ENCODE assay signal across 8 cellular contexts in the genomic region with DNA sequence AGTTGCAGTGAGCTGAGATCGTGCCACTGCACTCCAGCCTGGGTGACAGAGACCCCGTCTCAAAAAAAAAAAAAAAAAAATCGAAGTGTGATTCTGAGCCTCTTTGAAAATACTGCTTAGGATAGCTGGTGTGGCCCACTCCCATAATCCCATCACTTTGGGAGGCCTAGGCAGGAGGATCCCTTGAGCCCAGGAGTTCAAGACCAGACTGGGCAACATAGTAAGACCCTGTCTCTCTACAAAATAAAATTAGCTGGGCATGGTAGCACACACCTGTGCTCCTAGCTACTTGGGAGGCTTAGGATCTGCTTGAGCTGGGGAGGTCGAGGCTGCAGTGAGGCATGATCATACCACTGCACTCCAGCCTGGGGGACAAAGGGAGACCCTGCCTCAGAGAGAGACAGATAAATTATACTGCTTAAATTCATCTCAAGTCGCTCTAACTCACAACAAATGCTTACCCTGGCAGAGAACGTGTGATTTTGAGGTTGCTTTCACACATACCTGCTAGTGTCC. TPM values are rescaled to one million over a fixed set of nuclear protein-coding genes. Genes with fewer than 3 reads are reported as not detected.
A peak's percentile ranks its signal among the peaks of the same experiment; 100 is the strongest.
DNase-seq lines count a peak whose midpoint lies in the region; ATAC-seq and TF ChIP-seq lines count a peak whose summit lies in the region.

No MANE protein-coding gene starts in this region.

- no peak for ATAC-seq in SK-N-SH treated with all-trans-retinoic acid at 6 μM for 48 hours

- H3K4me2 ChIP-seq in SK-N-SH (peak overlapping the region; percentile 91), mesendoderm (ENCODE audit: low read length) (no peak overlapping the region)

- H3K79me1 ChIP-seq in mesendoderm (ENCODE audit: low read length), result no peaks in the 10 kb centered on the region

- H3K27me3 Mint-ChIP-seq in activated T-helper 1 cell treated with anti-CD3 and anti-CD28 coated beads, Interleukin-12 subunit alpha, Interleukin-12 subunit beta, Interleukin-2, Interleukin-4 antibody, amounts not matched to agents 30 ng/mL and 10 ng/mL and 1 ng/mL, durations not matched to agents 14 hours and 24 hours and 36 hours (ENCODE audit: insufficient read depth), result peaks cover 7% of the 10 kb centered on the region
- peaks cover 0 to 2% (median 1%) of the 10 kb centered on the region in 3 donors for H3K27me3 Mint-ChIP-seq in immature natural killer cell (ENCODE audit: low read depth in 3 of 3)

- H3K4me1 Mint-ChIP-seq in activated T-helper 1 cell treated with anti-CD3 and anti-CD28 coated beads, Interleukin-12 subunit alpha, Interleukin-12 subunit beta, Interleukin-2, Interleukin-4 antibody, amounts not matched to agents 30 ng/mL and 10 ng/mL and 1 ng/mL, durations not matched to agents 14 hours and 24 hours and 36 hours (ENCODE audit: low read depth), result peaks cover 26% of the 10 kb centered on the region
- H3K4me1 Mint-ChIP-seq in immature natural killer cell, result peaks cover 11 to 25% of the 10 kb centered on the region in 2 donors

- no peak overlapping the region for H4K5ac ChIP-seq in mesendoderm (ENCODE audit: low read length)

- peak overlapping the region; percentile 85 for H3K4me3 Mint-ChIP-seq in activated T-helper 1 cell treated with anti-CD3 and anti-CD28 coated beads, Interleukin-12 subunit alpha, Interleukin-12 subunit beta, Interleukin-2, Interleukin-4 antibody, amounts not matched to agents 30 ng/mL and 10 ng/mL and 1 ng/mL, durations not matched to agents 14 hours and 24 hours and 36 hours
- H3K4me3 Mint-ChIP-seq in immature natural killer cell, result peak overlapping the region; percentile 77 to 93 (median 92)

- H3K9me2 ChIP-seq in SK-N-SH, result no peaks in the 10 kb centered on the region

- peak overlapping the region; percentile 95 for H3K9ac ChIP-seq in SK-N-SH
- H3K9ac ChIP-seq in mesendoderm (ENCODE audit: low read length), result no peak overlapping the region

- H3K27me3 ChIP-seq in SK-N-SH (ENCODE audit: insufficient read depth) (no peaks in the 10 kb centered on the region), stomach (no peaks in the 10 kb centered on the region), mesendoderm (ENCODE audit: insufficient read depth, low read length, poor library complexity) (peaks cover 12% of the 10 kb centered on the region)

- H3K4me1 ChIP-seq in SK-N-SH (ENCODE audit: control insufficient read depth in 1 of 2, insufficient read depth in 2 of 2, low read depth in 1 of 2, low read length in 1 of 2), result peaks cover 5% of the 10 kb centered on the region in 2 experiments; a peak in 1 of 4 replicates
- peaks cover 0 to 25% (median 10%) of the 10 kb centered on the region in 4 donors for H3K4me1 ChIP-seq in stomach
- no peaks in the 10 kb centered on the region for H3K4me1 ChIP-seq in mesendoderm (ENCODE audit: control insufficient read depth, low read depth, low read length)

- peak overlapping the region; percentile 98 for H2AFZ ChIP-seq in SK-N-SH (ENCODE audit: low read depth)

- DNase-seq in SK-N-SH (no peak), immature natural killer cell (no peak), stomach (no peak), HPDE6-E6E7 (ENCODE audit: extremely low spot score) (no peak), H4 (ENCODE audit: low spot score) (no peak), mesendoderm (no peak)
- DNase-seq in activated T-helper 1 cell treated with anti-CD3 and anti-CD28 coated beads, Interleukin-12 subunit alpha, Interleukin-12 subunit beta, Interleukin-2, Interleukin-4 antibody, amounts not matched to agents 30 ng/mL and 10 ng/mL and 1 ng/mL, durations not matched to agents 14 hours and 24 hours and 36 hours (ENCODE audit: low spot score), result no peak

- no peak overlapping the region for H3K18ac ChIP-seq in mesendoderm (ENCODE audit: low read length)

- no peak overlapping the region for H2BK15ac ChIP-seq in mesendoderm (replicated peaks; ENCODE audit: low read depth)

- H3K27ac ChIP-seq in SK-N-SH (ENCODE audit: low read depth in 2 of 2, low read length in 1 of 2), result no peak overlapping the region; a peak in 1 of 4 replicates
- H3K27ac ChIP-seq in stomach, result peak overlapping the region in 4 of 5 donors; percentile 56 to 94 (median 89)
- no peak overlapping the region for H3K27ac ChIP-seq in mesendoderm (ENCODE audit: low read depth, low read length)

- H3F3A ChIP-seq in SK-N-SH (replicated peaks; ENCODE audit: insufficient read depth), result no peaks in the 10 kb centered on the region

- no peak for TF ChIP-seq CTCF in SK-N-SH (IDR thresholded peaks at IDR 0.05)
- no peak for TF ChIP-seq CTCF in stomach (IDR thresholded peaks at IDR 0.05)

- no peak overlapping the region for H3K4ac ChIP-seq in mesendoderm (ENCODE audit: low read depth, low read length)

- H3K27ac Mint-ChIP-seq in activated T-helper 1 cell treated with anti-CD3 and anti-CD28 coated beads, Interleukin-12 subunit alpha, Interleukin-12 subunit beta, Interleukin-2, Interleukin-4 antibody, amounts not matched to agents 30 ng/mL and 10 ng/mL and 1 ng/mL, durations not matched to agents 14 hours and 24 hours and 36 hours, result peak overlapping the region; percentile 87
- H3K27ac Mint-ChIP-seq in immature natural killer cell, result peak overlapping the region in 4 of 6 donors; percentile 75 to 86 (median 84)

- CTCF ChIA-PET in SK-N-SH (lab: Yijun Ruan, JAX), result interaction anchor here (0.7 to 7.0 kb wide), 35 partner anchors 10 to 322 kb away, joined by 3 to 133 read pairs (median 5); a partner anchor contains a TSS

- H4K20me1 ChIP-seq in SK-N-SH (ENCODE audit: insufficient read depth), result no peaks in the 10 kb centered on the region

- TF ChIP-seq EP300 in SK-N-SH (IDR thresholded peaks at IDR 0.05; ENCODE audit: borderline replicate concordance in 1 of 2, low read depth in 1 of 2, low read length in 1 of 2) (no peak), stomach (IDR thresholded peaks at IDR 0.05) (no peak)

- no peak for TF ChIP-seq POLR2A in stomach (IDR thresholded peaks at IDR 0.05)

- H3K9me3 Mint-ChIP-seq in activated T-helper 1 cell treated with anti-CD3 and anti-CD28 coated beads, Interleukin-12 subunit alpha, Interleukin-12 subunit beta, Interleukin-2, Interleukin-4 antibody, amounts not matched to agents 30 ng/mL and 10 ng/mL and 1 ng/mL, durations not matched to agents 14 hours and 24 hours and 36 hours, result no peaks in the 10 kb centered on the region
- H3K9me3 Mint-ChIP-seq in immature natural killer cell, result no peaks in the 10 kb centered on the region

- H2AK5ac ChIP-seq in mesendoderm (ENCODE audit: low read length), result no peak overlapping the region

- H4K8ac ChIP-seq in mesendoderm (ENCODE audit: low read depth, low read length), result no peak overlapping the region

- H3K36me3 ChIP-seq in SK-N-SH (replicated peaks in 1 of 2; ENCODE audit: control insufficient read depth in 1 of 2, insufficient read depth in 2 of 2, low read length in 1 of 2) (no peaks in the 10 kb centered on the region), stomach (no peaks in the 10 kb centered on the region), mesendoderm (ENCODE audit: control insufficient read depth, insufficient read depth, low read length) (no peaks in the 10 kb centered on the region)

- H2BK5ac ChIP-seq in mesendoderm (ENCODE audit: low read length), result no peak overlapping the region

- H3K4me3 ChIP-seq in SK-N-SH (ENCODE audit: low read depth in 2 of 2, low read length in 1 of 2), result peak overlapping the region; percentile 55 to 91
- peak overlapping the region; percentile 68 to 89 (median 77) for H3K4me3 ChIP-seq in stomach
- no peak overlapping the region for H3K4me3 ChIP-seq in mesendoderm (ENCODE audit: low read length)

- POLR2A ChIA-PET in SK-N-SH (lab: Yijun Ruan, JAX), result interaction anchor here (0.7 kb wide), 1 partner anchor 128 kb away, joined by 3 read pairs; no protein-coding TSS in a partner anchor

- WGBS in SK-N-SH (ENCODE audit: low lambda C conversion rate), result 46% methylated on average over 6 of the region's 6 CpGs
- WGBS in stomach, 5 donors, result 40 to 73% (median 47%) methylated on average over 4 to 6 of the region's 6 CpGs
- no CpG with 5 or more reads among the region's 6 CpGs for WGBS in mesendoderm (ENCODE audit: extremely low coverage, insufficient coverage, low lambda C conversion rate)

- H3K9me3 ChIP-seq in SK-N-SH (no peaks in the 10 kb centered on the region), stomach (no peaks in the 10 kb centered on the region)

- intact Hi-C loops in activated T-helper 1 cell treated with anti-CD3 and anti-CD28 coated beads, Interleukin-12 subunit alpha, Interleukin-12 subunit beta, Interleukin-2, Interleukin-4 antibody, amounts not matched to agents 30 ng/mL and 10 ng/mL and 1 ng/mL, durations not matched to agents 14 hours and 24 hours and 36 hours (cut with micrococcal nuclease), result loop anchor here (1.0 to 10.0 kb wide), 5 partner anchors 53 to 1291 kb away; no protein-coding TSS in a partner anchor
- intact Hi-C loops in stomach (cut with DNase I; ENCODE audit: low total_unique reads), result no loop called here

- no peak for TF ChIP-seq RAD21 in SK-N-SH (IDR thresholded peaks at IDR 0.05; ENCODE audit: low read length)

- H3K79me2 ChIP-seq in SK-N-SH (ENCODE audit: insufficient read depth) (no peaks in the 10 kb centered on the region), mesendoderm (ENCODE audit: control insufficient read depth, insufficient read depth, low read length) (no peaks in the 10 kb centered on the region)

- no peak overlapping the region for H3K23ac ChIP-seq in mesendoderm (ENCODE audit: low read length)

- H3K56ac ChIP-seq in mesendoderm (ENCODE audit: low read length), result no peak overlapping the region

- no peak overlapping the region for H2BK120ac ChIP-seq in mesendoderm (ENCODE audit: low read depth, low read length)

- H3K36me3 Mint-ChIP-seq in activated T-helper 1 cell treated with anti-CD3 and anti-CD28 coated beads, Interleukin-12 subunit alpha, Interleukin-12 subunit beta, Interleukin-2, Interleukin-4 antibody, amounts not matched to agents 30 ng/mL and 10 ng/mL and 1 ng/mL, durations not matched to agents 14 hours and 24 hours and 36 hours (ENCODE audit: low read depth), result no peaks in the 10 kb centered on the region
- H3K36me3 Mint-ChIP-seq in immature natural killer cell, result no peaks in the 10 kb centered on the region

RNA-seq across cellular contexts. Expression of a gene that starts 12.4 kb away (rescaled TPM):
- not detected in 2 replicates for polyA plus RNA-seq in SK-N-SH (2012; rRNA removed)
- polyA plus RNA-seq in SK-N-SH (2012; cell fraction: cytosol; rRNA removed), result not detected in 2 replicates
- polyA plus RNA-seq in SK-N-SH (2012; cell fraction: nucleus; rRNA removed), result not detected in 2 replicates
- not detected in 2 replicates for total RNA-seq in activated T-helper 1 cell treated with anti-CD3 and anti-CD28 coated beads, Interleukin-12 subunit alpha, Interleukin-12 subunit beta, Interleukin-2, Interleukin-4 antibody, amounts not matched to agents 30 ng/mL and 10 ng/mL and 1 ng/mL, durations not matched to agents 14 hours and 24 hours and 36 hours
- polyA plus RNA-seq in immature natural killer cell, result under 1 TPM in 1 of 3 donors, not detected in 2; 0.22 TPM
- total RNA-seq in stomach, result not detected
- under 1 TPM in 1 of 3 donors, not detected in 2; 0.03 TPM for polyA plus RNA-seq in stomach
- not detected in 2 replicates for total RNA-seq in H4 (2014; rRNA removed; shearing (Covaris generic))
- not detected for polyA plus RNA-seq in mesendoderm (2013, experiment 1 of 2)
- polyA plus RNA-seq in mesendoderm (2013, experiment 2 of 2), result 0.01 TPM

RNA-seq across cellular contexts. Expression of a gene that starts 15.3 kb away (rescaled TPM):
- polyA plus RNA-seq in SK-N-SH (2012; rRNA removed) (11.0 and 16.8 TPM in 2 replicates), immature natural killer cell (1 to 10 TPM in 2 of 3 donors, not detected in 1; 2.7 to 5.1 TPM), stomach (1 to 10 TPM; 3.7 to 4.4 (median 4.4) TPM)
- 7.9 and 8.9 TPM in 2 replicates for polyA plus RNA-seq in SK-N-SH (2012; cell fraction: cytosol; rRNA removed)
- 22.3 and 40.2 TPM in 2 replicates for polyA plus RNA-seq in SK-N-SH (2012; cell fraction: nucleus; rRNA removed)
- 18.2 and 21.6 TPM in 2 replicates for total RNA-seq in activated T-helper 1 cell treated with anti-CD3 and anti-CD28 coated beads, Interleukin-12 subunit alpha, Interleukin-12 subunit beta, Interleukin-2, Interleukin-4 antibody, amounts not matched to agents 30 ng/mL and 10 ng/mL and 1 ng/mL, durations not matched to agents 14 hours and 24 hours and 36 hours
- total RNA-seq in stomach, result 10 to 100 TPM in 2 of 5 donors, 1 to 10 TPM in 2, under 1 TPM in 1; 0.58 to 14.3 (median 8.5) TPM
- 5.8 and 6.9 TPM in 2 replicates for total RNA-seq in H4 (2014; rRNA removed; shearing (Covaris generic))
- polyA plus RNA-seq in mesendoderm (2013, experiment 1 of 2), result 1.4 TPM
- polyA plus RNA-seq in mesendoderm (2013, experiment 2 of 2), result 1.2 TPM

RNA-seq across cellular contexts. Expression of a gene that starts 53.4 kb away (rescaled TPM):
- polyA plus RNA-seq in SK-N-SH (2012; rRNA removed) (380 and 455 TPM in 2 replicates), immature natural killer cell (100 to 1,000 TPM; 351 to 390 (median 365) TPM), stomach (100 to 1,000 TPM; 183 to 192 (median 183) TPM)
- 326 and 390 TPM in 2 replicates for polyA plus RNA-seq in SK-N-SH (2012; cell fraction: cytosol; rRNA removed)
- 202 and 225 TPM in 2 replicates for polyA plus RNA-seq in SK-N-SH (2012; cell fraction: nucleus; rRNA removed)
- 533 and 548 TPM in 2 replicates for total RNA-seq in activated T-helper 1 cell treated with anti-CD3 and anti-CD28 coated beads, Interleukin-12 subunit alpha, Interleukin-12 subunit beta, Interleukin-2, Interleukin-4 antibody, amounts not matched to agents 30 ng/mL and 10 ng/mL and 1 ng/mL, durations not matched to agents 14 hours and 24 hours and 36 hours
- total RNA-seq in stomach, result 100 to 1,000 TPM in 4 of 5 donors, 10 to 100 TPM in 1; 46.4 to 329 (median 141) TPM
- total RNA-seq in H4 (2014; rRNA removed; shearing (Covaris generic)), result 659 and 788 TPM in 2 replicates
- 487 TPM for polyA plus RNA-seq in mesendoderm (2013, experiment 1 of 2)
- 482 TPM for polyA plus RNA-seq in mesendoderm (2013, experiment 2 of 2)

Comparison
In these comparisons a context has a peak if more than half of its experiments do, and no peak if none do; other contexts are left out.
1. H3K27ac ChIP-seq: peak in stomach (4 of 5); none in SK-N-SH (0 of 2) and mesendoderm (single experiment).